In the genomic region with DNA sequence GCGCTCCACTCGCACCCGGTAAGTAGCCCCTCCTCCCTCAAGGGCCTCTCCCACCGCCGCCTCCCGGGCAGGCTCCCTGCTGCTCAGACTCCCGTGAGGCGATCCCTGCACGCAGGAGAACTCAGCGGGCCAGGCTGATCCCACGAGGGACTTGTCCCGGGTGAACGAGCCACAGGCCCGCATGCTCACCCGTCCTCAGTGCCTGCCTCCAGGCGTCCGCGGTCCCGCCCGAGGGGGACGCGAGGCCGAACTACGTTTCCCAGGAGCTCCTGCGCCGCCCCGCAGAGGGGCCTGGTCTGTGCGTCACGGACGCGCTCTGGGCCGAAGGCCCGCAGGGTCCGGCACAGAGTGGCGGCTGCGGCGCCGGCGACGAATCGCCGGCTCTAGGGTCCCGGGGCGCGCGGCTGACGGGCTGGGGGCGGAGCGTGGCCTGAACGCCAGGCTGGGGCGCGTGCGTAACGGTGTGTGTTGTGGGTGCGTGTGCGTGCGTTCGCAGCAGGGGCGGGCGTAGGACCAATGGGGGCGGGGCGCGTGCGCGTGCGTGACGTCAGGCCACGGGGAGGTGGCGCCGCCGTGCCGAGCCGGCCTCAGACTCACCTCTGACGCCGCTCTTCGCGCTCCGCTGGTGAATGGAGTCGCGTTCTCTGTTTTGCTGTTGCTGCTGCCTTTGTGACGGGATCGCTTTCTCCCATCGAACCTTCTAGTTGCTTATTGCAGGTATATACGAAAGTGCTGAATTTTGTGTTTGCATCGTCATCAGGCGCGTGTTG, we compare ENCODE assay signal across 8 cellular contexts. TPM values are rescaled to one million over a fixed set of nuclear protein-coding genes. Genes with fewer than 3 reads are reported as not detected.
DNase-seq lines count a peak whose midpoint lies in the region; ATAC-seq and TF ChIP-seq lines count a peak whose summit lies in the region.

A gene (plus strand): TSS at position 590 of the 770 bp plus-strand sequence. CDS start 13,866 bp downstream, outside the sequence.
A gene (minus strand): TSS at position 237 of the 770 bp plus-strand sequence. CDS start 8,356 bp downstream, outside the sequence.

- in situ Hi-C loops in transverse colon (cut with MboI; ENCODE audit: low pct_ligation_motif_present in 1 of 4, low pct_unique_long_range_greater_than_20kb in 1 of 4, low sequenced_read_pairs in 3 of 4) = no loop called here

- peak within 1 kb of the TSS; percentile 79 for H4K8ac ChIP-seq in trophoblast cell (ENCODE audit: low read depth, low read length)

- peaks cover 21% of the 10 kb centered on the region for H3K79me2 ChIP-seq in SU-DHL-6 (ENCODE audit: insufficient read depth, low read length)
- H3K79me2 ChIP-seq in trophoblast cell (ENCODE audit: control insufficient read depth, insufficient read depth, low read length, poor library complexity) = peaks cover 4% of the 10 kb centered on the region

- TF ChIP-seq POLR2A in transverse colon (IDR thresholded peaks at IDR 0.05) = peak; percentile 88

- H2BK5ac ChIP-seq in trophoblast cell (ENCODE audit: low read depth, low read length, poor library complexity) = peak within 1 kb of the TSS; percentile 70

- intact Hi-C loops in cardiac septum (cut with DNase I) = loop anchor here (1.0 to 5.0 kb wide), 4 partner anchors 50 to 173 kb away; a partner anchor contains a TSS
- intact Hi-C loops in transverse colon (cut with DNase I; ENCODE audit: low total_unique reads) = loop anchor here (5.0 kb wide), 1 partner anchor 48 kb away; a partner anchor contains a TSS

- H3K9ac ChIP-seq in SU-DHL-6 (ENCODE audit: low read length) (peak within 1 kb of the TSS; percentile 73), adipocyte (ENCODE audit: low read length) (peak within 1 kb of the TSS; percentile 91), trophoblast cell (ENCODE audit: low read length) (peak within 1 kb of the TSS; percentile 64)

- peaks cover 14% of the 10 kb centered on the region for H3F3A ChIP-seq in SU-DHL-6 (ENCODE audit: insufficient read depth)

- WGBS in trophoblast cell (ENCODE audit: extremely low coverage, insufficient coverage, insufficient read length) = no CpG with 5 or more reads among the region's 87 CpGs
- WGBS in transverse colon (ENCODE audit: low coverage in 1 of 2), 2 donors = 0% methylated on average over 27 of the region's 87 CpGs; no CpG with 5 or more reads in 1 of the 2 donors

- ATAC-seq in HG02623 (IDR thresholded peaks at IDR 0.05; ENCODE audit: unreplicated experiment) = peak; percentile 91

- no peak within 1 kb of the TSS for H3K4ac ChIP-seq in trophoblast cell (ENCODE audit: low read depth, low read length)

- no peaks in the 10 kb centered on the region for H3K27me3 ChIP-seq in SU-DHL-6 (ENCODE audit: low read length)
- H3K27me3 ChIP-seq in adipocyte (replicated peaks; ENCODE audit: control insufficient read depth, insufficient read depth, low read length) = no peaks in the 10 kb centered on the region
- no peaks in the 10 kb centered on the region for H3K27me3 ChIP-seq in trophoblast cell (ENCODE audit: insufficient read depth, low read length)
- no peaks in the 10 kb centered on the region for H3K27me3 ChIP-seq in transverse colon

- H4K12ac ChIP-seq in trophoblast cell (ENCODE audit: low read depth, low read length) = peak within 1 kb of the TSS; percentile 68

- H4K20me1 ChIP-seq in SU-DHL-6 (ENCODE audit: low read depth, low read length) = no peaks in the 10 kb centered on the region

- TF ChIP-seq CTCF in GM10266 (IDR thresholded peaks at IDR 0.05; ENCODE audit: control insufficient read depth, insufficient read depth, low read depth, missing control alignments) (peak; percentile 1), SU-DHL-6 (IDR thresholded peaks at IDR 0.05; ENCODE audit: insufficient read depth, low read length, poor library complexity, severe bottlenecking) (no peak), transverse colon (IDR thresholded peaks at IDR 0.05) (no peak)

- H2BK12ac ChIP-seq in trophoblast cell (ENCODE audit: low read length) = no peak within 1 kb of the TSS

- peak; percentile 83 for TF ChIP-seq EP300 in transverse colon (IDR thresholded peaks at IDR 0.05; ENCODE audit: low read depth)

- peak within 1 kb of the TSS; percentile 81 for H3K18ac ChIP-seq in trophoblast cell (ENCODE audit: low read length)

- H2AFZ ChIP-seq in SU-DHL-6 (ENCODE audit: low read depth, low read length, severe bottlenecking) (peak within 1 kb of the TSS; percentile 93), trophoblast cell (ENCODE audit: insufficient read depth, low read length, poor library complexity) (peak within 1 kb of the TSS; percentile 98)

- DNase-seq in GM10266 (ENCODE audit: extremely low spot score) (peak; percentile 91), NCI-H1105 (lab: John Stamatoyannopoulos, UW) (peak; percentile 86), adipocyte (ENCODE audit: low read depth) (peak; percentile 98), cardiac septum (ENCODE audit: low spot score) (peak; percentile 98), trophoblast cell (peak; percentile 96 to 98), transverse colon (peak; percentile 97)

- H3K9me3 ChIP-seq in SU-DHL-6 (ENCODE audit: insufficient read depth, low read length) = peaks cover 35% of the 10 kb centered on the region
- peaks cover 51% of the 10 kb centered on the region for H3K9me3 ChIP-seq in adipocyte (ENCODE audit: control insufficient read depth, low read length)
- peaks cover 11% of the 10 kb centered on the region for H3K9me3 ChIP-seq in trophoblast cell (ENCODE audit: insufficient read depth, low read depth, low read length)
- peaks cover 57 to 69% of the 10 kb centered on the region in 2 donors for H3K9me3 ChIP-seq in transverse colon

- H3K36me3 ChIP-seq in SU-DHL-6 (ENCODE audit: low read length) (peaks cover 60% of the 10 kb centered on the region), adipocyte (ENCODE audit: control insufficient read depth, insufficient read depth, low read length, severe bottlenecking) (peaks cover 29% of the 10 kb centered on the region), trophoblast cell (ENCODE audit: control insufficient read depth in 1 of 2, insufficient read depth in 2 of 2, low read length in 2 of 2) (peaks cover 9% of the 10 kb centered on the region in 2 experiments), transverse colon (peaks cover 0 to 49% (median 15%) of the 10 kb centered on the region in 4 donors)

- H3K14ac ChIP-seq in trophoblast cell (ENCODE audit: low read length) = peak within 1 kb of the TSS; percentile 81

- no peaks in the 10 kb centered on the region for H3K9me2 ChIP-seq in SU-DHL-6 (replicated peaks; ENCODE audit: insufficient read depth, low read length)

- H2AK5ac ChIP-seq in trophoblast cell (ENCODE audit: low read length) = no peak within 1 kb of the TSS

- H3K27ac ChIP-seq in SU-DHL-6 (ENCODE audit: low read depth, low read length) (peak within 1 kb of the TSS; percentile 79), trophoblast cell (ENCODE audit: low read depth, low read length) (peak within 1 kb of the TSS; percentile 74), transverse colon (peak within 1 kb of the TSS; percentile 93 to 95 (median 94))

- H2BK120ac ChIP-seq in trophoblast cell (ENCODE audit: insufficient read depth, low read length, poor library complexity) = peak within 1 kb of the TSS; percentile 36

- peaks cover 8% of the 10 kb centered on the region for H3K79me1 ChIP-seq in trophoblast cell (ENCODE audit: low read length)

- H3K4me2 ChIP-seq in SU-DHL-6 (ENCODE audit: low read depth, low read length, poor library complexity, severe bottlenecking) (peak within 1 kb of the TSS; percentile 85), trophoblast cell (ENCODE audit: low read length) (peak within 1 kb of the TSS; percentile 75)

- H3K4me3 ChIP-seq in SU-DHL-6 (ENCODE audit: insufficient read depth, low read length, poor library complexity, severe bottlenecking) (peak within 1 kb of the TSS; percentile 74), adipocyte (ENCODE audit: low read length) (peak within 1 kb of the TSS; percentile 98), trophoblast cell (ENCODE audit: low read depth, low read length) (peak within 1 kb of the TSS; percentile 88), transverse colon (peak within 1 kb of the TSS; percentile 55 to 94 (median 68))

- peaks cover 7% of the 10 kb centered on the region for H3K4me1 ChIP-seq in adipocyte (ENCODE audit: control insufficient read depth, insufficient read depth, low read length)
- H3K4me1 ChIP-seq in trophoblast cell (ENCODE audit: control insufficient read depth in 1 of 2, insufficient read depth in 2 of 2, low read length in 2 of 2) = peaks cover 2 to 3% of the 10 kb centered on the region in 2 experiments
- peaks cover 0 to 12% (median 4%) of the 10 kb centered on the region in 4 donors for H3K4me1 ChIP-seq in transverse colon

- H3K23ac ChIP-seq in trophoblast cell (ENCODE audit: low read length) = no peak within 1 kb of the TSS

- peak within 1 kb of the TSS; percentile 50 for H4K91ac ChIP-seq in trophoblast cell (ENCODE audit: low read depth, low read length)

RNA-seq across cellular contexts. Expression of the first gene that starts in this region (rescaled TPM):
- total RNA-seq in cardiac septum (8.0 TPM), transverse colon (10 to 100 TPM in 2 of 4 donors, 1 to 10 TPM in 2; 2.6 to 13.7 (median 10.7) TPM)
- 4.3 and 4.5 TPM in 2 replicates for polyA plus RNA-seq in trophoblast cell (2013)

RNA-seq across cellular contexts. Expression of the second gene that starts in this region (rescaled TPM):
- 1.1 TPM for total RNA-seq in cardiac septum
- polyA plus RNA-seq in trophoblast cell (2013) = 0.51 TPM in 2 replicates
- total RNA-seq in transverse colon = 1 to 10 TPM; 1.4 to 3.8 (median 1.9) TPM

Comparison
In these comparisons a context has a peak if more than half of its experiments do, and no peak if none do; other contexts are left out.
1. Peak in every context shown above with its lines: DNase-seq, ATAC-seq, H3K4me3 ChIP-seq and H3K27ac ChIP-seq.